ENCODE assay signal across 14 cellular contexts in the genomic region with DNA sequence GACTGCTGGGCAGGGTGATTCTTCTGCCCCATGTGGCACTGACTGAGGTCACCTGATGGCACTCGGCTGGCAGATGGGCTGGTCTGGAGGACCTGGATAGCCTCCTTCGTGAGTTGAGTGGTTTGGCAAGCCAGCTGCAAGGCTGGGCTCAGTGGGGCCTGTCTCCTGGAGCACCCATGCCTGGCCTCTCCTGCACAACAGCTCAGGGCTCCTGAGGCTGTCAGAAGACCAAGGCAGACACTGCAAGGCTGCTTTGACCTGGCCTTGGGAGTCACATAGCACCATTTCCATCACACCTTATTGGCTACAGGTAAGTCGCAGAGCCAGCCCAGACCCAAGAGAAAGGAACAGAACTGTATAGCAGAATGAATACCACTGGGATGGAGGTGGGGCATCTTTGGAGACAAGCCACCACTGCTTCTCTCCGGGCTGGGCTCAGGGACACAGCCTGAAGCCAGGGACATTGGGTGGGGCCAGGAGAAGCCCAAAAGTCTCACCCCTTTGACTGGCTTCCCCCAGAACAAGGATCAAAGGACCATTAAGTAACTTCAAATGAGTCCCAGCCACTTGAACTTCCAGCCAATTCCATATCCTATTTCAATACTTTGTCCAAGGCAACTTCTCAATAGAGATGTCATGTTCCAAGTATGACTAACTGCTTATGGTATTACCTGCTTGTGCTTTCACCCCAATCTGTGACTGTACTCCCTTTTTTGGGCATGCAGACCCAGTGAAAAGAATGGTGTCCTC.
A peak's percentile ranks its signal among the peaks of the same experiment; 100 is the strongest.
DNase-seq lines count a peak whose midpoint lies in the region; ATAC-seq, FAIRE-seq and TF ChIP-seq lines count a peak whose summit lies in the region.
"Had no signal": no experiment of that assay in that cellular context is flagged by ENCODE, and none has a peak within 500 bp of the region (broad histone marks: within the 10 kb centered on the region; RNA-seq: fewer than 3 reads in every experiment).

No MANE protein-coding gene starts in this region.

- no peaks in the 10 kb centered on the region for H3K27me3 Mint-ChIP-seq in astrocyte (ENCODE audit: low read depth, unreplicated experiment)
- no peaks in the 10 kb centered on the region for H3K27me3 Mint-ChIP-seq in natural killer cell (ENCODE audit: low read depth in 2 of 2)
- H3K27me3 Mint-ChIP-seq: naive B cell had no signal

- no peak overlapping the region for H3K9ac ChIP-seq in astrocyte (ENCODE audit: low read length)

- peak overlapping the region; percentile 24 for H3K4me2 ChIP-seq in astrocyte (ENCODE audit: low read length)

- no peaks in the 10 kb centered on the region for H4K20me1 ChIP-seq in astrocyte (ENCODE audit: insufficient read depth, low read length)

- intact Hi-C loops in left ventricle myocardium superior (cut with micrococcal nuclease) (no loop called here), cardiac septum (cut with DNase I) (no loop called here), aorta (cut with DNase I) (no loop called here), natural killer cell (cut with micrococcal nuclease) (no loop called here)

- H3K36me3 ChIP-seq in astrocyte (ENCODE audit: insufficient read depth, low read length) (no peaks in the 10 kb centered on the region), aorta (ENCODE audit: control insufficient read depth in 1 of 2, insufficient read depth in 2 of 2, low read length in 1 of 2) (peaks cover 0 to 1% of the 10 kb centered on the region in 2 donors)

- H3K79me2 ChIP-seq in astrocyte (ENCODE audit: insufficient read depth, low read length): no peaks in the 10 kb centered on the region

- no peak overlapping the region for H3K27ac ChIP-seq in astrocyte (ENCODE audit: low read depth, low read length)
- peak overlapping the region in 1 of 2 donors; percentile 17 for H3K27ac ChIP-seq in aorta (ENCODE audit: low read depth in 1 of 2, low read length in 2 of 2)

- H3K9me3 Mint-ChIP-seq in astrocyte (ENCODE audit: unreplicated experiment) (peaks cover 3% of the 10 kb centered on the region), natural killer cell (no peaks in the 10 kb centered on the region)
- H3K9me3 Mint-ChIP-seq: naive B cell had no signal

- peaks cover 12% of the 10 kb centered on the region for H3K4me1 ChIP-seq in astrocyte (ENCODE audit: insufficient read depth, low read length)
- H3K4me1 ChIP-seq in aorta (ENCODE audit: control insufficient read depth in 1 of 2, insufficient read depth in 2 of 2, low read length in 2 of 2): peaks cover 0 to 2% of the 10 kb centered on the region in 2 donors

- no peak overlapping the region for H3K27ac Mint-ChIP-seq in astrocyte (ENCODE audit: unreplicated experiment)
- H3K27ac Mint-ChIP-seq in natural killer cell: no peak overlapping the region

- no peak overlapping the region for H3K4me3 ChIP-seq in astrocyte (ENCODE audit: insufficient read depth, low read depth, low read length)
- H3K4me3 ChIP-seq in foreskin fibroblast (ENCODE audit: low read depth in 1 of 2, low read length in 2 of 2): no peak overlapping the region
- H3K4me3 ChIP-seq in aorta (ENCODE audit: low read length in 2 of 2): no peak overlapping the region

- H3K4me3 Mint-ChIP-seq in astrocyte (ENCODE audit: unreplicated experiment) (no peak overlapping the region), natural killer cell (no peak overlapping the region)
- H3K4me3 Mint-ChIP-seq: naive B cell had no signal

- ATAC-seq in left ventricle myocardium superior: peak; percentile 30
- peak; percentile 50 for ATAC-seq in aorta (ENCODE audit: low FRiP score)
- no peak for ATAC-seq in natural killer cell
- no peak for ATAC-seq in GM21529 (IDR thresholded peaks at IDR 0.05; ENCODE audit: unreplicated experiment)

- H2AFZ ChIP-seq in astrocyte (ENCODE audit: low read depth, low read length): no peak overlapping the region

- no peaks in the 10 kb centered on the region for H3K27me3 ChIP-seq in astrocyte (ENCODE audit: insufficient read depth, low read length)
- no peaks in the 10 kb centered on the region for H3K27me3 ChIP-seq in aorta (ENCODE audit: control insufficient read depth in 1 of 2, insufficient read depth in 2 of 2, low read length in 1 of 2)

- H3K36me3 Mint-ChIP-seq in astrocyte (ENCODE audit: low read depth, unreplicated experiment): no peaks in the 10 kb centered on the region
- H3K36me3 Mint-ChIP-seq in natural killer cell: no peaks in the 10 kb centered on the region

- TF ChIP-seq CTCF in astrocyte (IDR thresholded peaks at IDR 0.05; ENCODE audit: insufficient read depth, low read depth, low read length) (no peak), foreskin fibroblast (IDR thresholded peaks at IDR 0.05; ENCODE audit: low read depth, low read length) (no peak), natural killer cell (IDR thresholded peaks at IDR 0.05) (no peak)

- FAIRE-seq in astrocyte (lab: Jason Lieb, UNC): peak; percentile 20
- FAIRE-seq: frontal cortex, GM18507, small intestine, urothelium cell line had no signal

- H3K4me1 Mint-ChIP-seq in astrocyte (ENCODE audit: low read depth, unreplicated experiment) (peaks cover 28% of the 10 kb centered on the region), natural killer cell (no peaks in the 10 kb centered on the region)

- DNase-seq in left ventricle myocardium superior (no peak), cardiac septum (ENCODE audit: low spot score) (no peak), astrocyte (ENCODE audit: low read depth) (peak; percentile 92), foreskin fibroblast (peak; percentile 55 to 75), aorta (no peak), natural killer cell (no peak), NCI-H82 (lab: John Stamatoyannopoulos, UW) (no peak)
- DNase-seq: activated CD4-positive, alpha-beta T cell treated with anti-CD3 and anti-CD28 coated beads for 1 hour; naive B cell; small intestine had no signal

- no peaks in the 10 kb centered on the region for H3K9me3 ChIP-seq in astrocyte (ENCODE audit: insufficient read depth, low read depth, low read length)
- no peaks in the 10 kb centered on the region for H3K9me3 ChIP-seq in aorta (ENCODE audit: control insufficient read depth, low read length)

- WGBS in aorta, 2 donors: 36 to 44% methylated on average over 4 of the region's 4 CpGs

Comparison
In these comparisons a context has a peak if more than half of its experiments do, and no peak if none do; other contexts are left out.
1. ATAC-seq: peak in left ventricle myocardium superior (single experiment) and aorta (single experiment); none in natural killer cell (0 of 3) and GM21529 (single experiment).
2. DNase-seq: peak in astrocyte (single experiment) and foreskin fibroblast (2 of 2); none in left ventricle myocardium superior (single experiment), cardiac septum (single experiment), aorta (0 of 2), natural killer cell (single experiment) and NCI-H82 (single experiment).